ENCODE assay signal across 10 cellular contexts in the genomic region with DNA sequence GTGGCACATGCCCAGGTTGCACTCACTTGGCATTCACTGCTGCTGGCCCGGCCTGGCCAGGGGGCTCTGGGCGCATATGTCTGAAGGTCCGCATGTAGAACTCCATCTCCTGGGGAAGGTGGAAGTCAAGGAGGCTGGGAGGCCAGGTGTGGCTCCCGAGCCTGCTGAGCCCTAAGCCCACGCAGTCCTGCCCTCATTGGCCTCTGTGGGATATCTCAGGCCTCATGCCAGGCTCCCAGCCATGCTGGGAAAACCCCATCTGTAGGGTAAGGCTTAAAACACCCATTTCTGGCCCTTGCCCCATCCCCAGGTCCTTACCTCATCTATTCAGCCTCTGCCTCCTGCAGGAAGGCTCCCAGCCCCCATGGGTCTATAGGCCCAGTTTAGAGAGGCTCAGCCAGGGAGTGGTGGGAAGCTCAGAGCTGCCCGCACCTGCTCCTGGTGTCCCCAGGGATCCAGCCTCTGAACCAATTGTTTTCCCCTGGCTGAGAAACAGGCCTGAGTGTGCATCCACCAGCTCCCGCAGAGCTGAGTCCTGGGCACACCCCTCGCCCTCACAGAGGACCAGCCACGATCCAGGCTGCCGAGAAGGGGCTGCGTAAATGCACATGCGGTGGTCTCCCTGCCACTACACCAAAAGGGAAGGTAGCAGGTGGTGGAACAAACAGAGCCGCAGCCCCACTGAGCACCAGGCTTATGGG. TPM values are rescaled to one million over a fixed set of nuclear protein-coding genes. Genes with fewer than 3 reads are reported as not detected.
DNase-seq lines count a peak whose midpoint lies in the region; ATAC-seq and TF ChIP-seq lines count a peak whose summit lies in the region.
"Had no signal": no experiment of that assay in that cellular context is flagged by ENCODE, and none has a peak within 500 bp of the region (broad histone marks: within the 10 kb centered on the region; RNA-seq: fewer than 3 reads in every experiment).

No MANE protein-coding gene starts in this region.

- TF ChIP-seq CTCF in progenitor cell of endocrine pancreas (IDR thresholded peaks at IDR 0.05; ENCODE audit: unreplicated experiment) = no peak

- H3K9ac ChIP-seq in duodenal mucosa (ENCODE audit: low read depth in 1 of 2, low read length in 2 of 2) = peak overlapping the region; percentile 21 to 54

- H3K4me1 Mint-ChIP-seq in progenitor cell of endocrine pancreas (ENCODE audit: low read depth) = peaks cover 16% of the 10 kb centered on the region
- peaks cover 5 to 9% of the 10 kb centered on the region in 2 donors for H3K4me1 Mint-ChIP-seq in effector memory CD8-positive, alpha-beta T cell (ENCODE audit: low read depth in 2 of 2)

- peaks cover 32 to 61% of the 10 kb centered on the region in 2 donors for H3K4me1 ChIP-seq in duodenal mucosa (ENCODE audit: control insufficient read depth in 1 of 2, insufficient read depth in 2 of 2, low read length in 2 of 2)

- H3K36me3 Mint-ChIP-seq in progenitor cell of endocrine pancreas (ENCODE audit: insufficient read depth) = no peaks in the 10 kb centered on the region
- H3K36me3 Mint-ChIP-seq in effector memory CD8-positive, alpha-beta T cell (ENCODE audit: insufficient read depth) = peaks cover 3% of the 10 kb centered on the region

- H3K27me3 Mint-ChIP-seq in progenitor cell of endocrine pancreas = peaks cover 20% of the 10 kb centered on the region
- H3K27me3 Mint-ChIP-seq in effector memory CD8-positive, alpha-beta T cell = peaks cover 35 to 74% of the 10 kb centered on the region in 2 donors

- no peak overlapping the region for H3K4me3 ChIP-seq in duodenal mucosa (ENCODE audit: low read depth in 1 of 2, low read length in 2 of 2)
- H3K4me3 ChIP-seq: SK-N-MC had no signal

- no peaks in the 10 kb centered on the region for H3K9me3 ChIP-seq in duodenal mucosa (ENCODE audit: control insufficient read depth in 1 of 2, low read length in 2 of 2)

- peak overlapping the region; percentile 43 for H3K27ac ChIP-seq in duodenal mucosa (ENCODE audit: low read depth, low read length)
- H3K27ac ChIP-seq: SK-N-MC had no signal

- no peaks in the 10 kb centered on the region for H3K36me3 ChIP-seq in duodenal mucosa (ENCODE audit: control insufficient read depth in 1 of 2, insufficient read depth in 2 of 2, low read length in 2 of 2)

- no peak overlapping the region for H3K4me3 Mint-ChIP-seq in progenitor cell of endocrine pancreas (ENCODE audit: low read depth)
- peak overlapping the region in 1 of 2 donors; percentile 42 for H3K4me3 Mint-ChIP-seq in effector memory CD8-positive, alpha-beta T cell

- H3K9me3 Mint-ChIP-seq in progenitor cell of endocrine pancreas (ENCODE audit: low read depth) = no peaks in the 10 kb centered on the region
- H3K9me3 Mint-ChIP-seq in effector memory CD8-positive, alpha-beta T cell = no peaks in the 10 kb centered on the region

- ATAC-seq in HG03135 (IDR thresholded peaks at IDR 0.05; ENCODE audit: unreplicated experiment) (no peak), GM19324 (IDR thresholded peaks at IDR 0.05; ENCODE audit: low FRiP score, unreplicated experiment) (no peak)
- ATAC-seq in effector memory CD8-positive, alpha-beta T cell (replicated peaks) = no peak

- H3K27me3 ChIP-seq in duodenal mucosa (ENCODE audit: control insufficient read depth in 1 of 2, insufficient read depth in 2 of 2, low read length in 2 of 2) = peaks cover 0 to 3% of the 10 kb centered on the region in 2 donors

- peak overlapping the region; percentile 62 for H3K27ac Mint-ChIP-seq in progenitor cell of endocrine pancreas
- no peak overlapping the region for H3K27ac Mint-ChIP-seq in effector memory CD8-positive, alpha-beta T cell

- DNase-seq in Daoy (ENCODE audit: low read depth) (peak; percentile 45), NCI-H2171 (lab: John Stamatoyannopoulos, UW) (peak; percentile 94), progenitor cell of endocrine pancreas (ENCODE audit: low spot score, unreplicated experiment) (no peak), T-helper 1 cell (no peak)
- DNase-seq in effector memory CD8-positive, alpha-beta T cell = no peak

RNA-seq across cellular contexts. Expression of gene TPPP3, which starts 2.3 kb away (rescaled TPM):
- 0.71 TPM in 1 of 2 replicates, not detected in the other for total RNA-seq in Daoy (2014; rRNA removed; shearing (Covaris generic))
- 17.5 and 26.8 TPM in 2 replicates for total RNA-seq in progenitor cell of endocrine pancreas
- total RNA-seq: lung microvascular endothelial cell had no signal

RNA-seq across cellular contexts. Expression of gene ZDHHC1, which starts 20.7 kb away (rescaled TPM):
- total RNA-seq in Daoy (2014; rRNA removed; shearing (Covaris generic)) = 1.9 and 3.0 TPM in 2 replicates
- total RNA-seq in progenitor cell of endocrine pancreas = 16.5 and 17.0 TPM in 2 replicates

RNA-seq across cellular contexts. Expression of gene HSD11B2, which starts 35.3 kb away (rescaled TPM):
- not detected in 2 replicates for total RNA-seq in Daoy (2014; rRNA removed; shearing (Covaris generic))
- total RNA-seq in progenitor cell of endocrine pancreas = 38.7 and 44.5 TPM in 2 replicates
- total RNA-seq: lung microvascular endothelial cell had no signal

Comparison
In these comparisons a context has a peak if more than half of its experiments do, and no peak if none do; other contexts are left out.
1. DNase-seq: peak in Daoy (single experiment) and NCI-H2171 (single experiment); none in progenitor cell of endocrine pancreas (single experiment), T-helper 1 cell (0 of 5) and effector memory CD8-positive, alpha-beta T cell (0 of 3).
2. RNA of gene TPPP3, which starts 2.3 kb away (total RNA-seq): 17.5 to 26.8 TPM in progenitor cell of endocrine pancreas; 0.71 TPM in Daoy; every median in the first group is over 10 times any median in the second.
3. RNA of gene HSD11B2, which starts 35.3 kb away (total RNA-seq): 38.7 to 44.5 TPM in progenitor cell of endocrine pancreas; not detected in Daoy; every median in the first group is over 10 times any median in the second.